21 cellular contexts compared by ENCODE assay signal in the genomic region with DNA sequence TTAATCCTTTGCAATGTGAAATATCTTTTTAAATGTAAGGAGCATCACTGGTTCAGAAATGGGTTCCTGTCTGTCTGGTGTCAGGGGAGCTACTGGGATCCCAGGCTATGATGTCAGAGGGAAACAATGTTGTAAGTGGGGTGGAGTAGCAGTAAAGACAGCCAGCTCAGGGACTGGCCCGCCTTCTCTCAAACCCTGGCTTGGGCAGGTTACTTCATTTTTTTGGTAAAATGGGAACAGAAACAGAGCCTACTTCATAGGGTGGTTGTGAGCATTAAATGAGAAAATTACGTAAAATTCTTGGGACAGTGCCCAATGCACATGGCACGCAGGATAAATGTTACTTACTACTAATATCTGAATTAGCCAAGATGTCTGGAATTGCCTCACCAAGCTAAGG. TPM values are rescaled to one million over a fixed set of nuclear protein-coding genes. Genes with fewer than 3 reads are reported as not detected.
DNase-seq lines count a peak whose midpoint lies in the region; ATAC-seq and TF ChIP-seq lines count a peak whose summit lies in the region.
"Had no signal": no experiment of that assay in that cellular context is flagged by ENCODE, and none has a peak within 500 bp of the region (broad histone marks: within the 10 kb centered on the region; RNA-seq: fewer than 3 reads in every experiment).

No MANE protein-coding gene starts in this region.

- H3K4me2 ChIP-seq in mammary epithelial cell (ENCODE audit: insufficient read depth, low read depth, low read length) = no peak overlapping the region

- CTCF ChIA-PET in MCF 10A (lab: Yijun Ruan, JAX) = interaction anchor here (0.7 to 7.0 kb wide), 21 partner anchors 8 to 224 kb away, joined by 3 to 52 read pairs (median 4); partner anchors contain the start of gene IL20
- CTCF ChIA-PET in mammary epithelial cell (lab: Charles Lee; ENCODE audit: low non-redundant PET) = interaction anchor here (0.6 to 0.8 kb wide), 3 partner anchors 74 to 596 kb away, joined by 3 to 4 read pairs (median 3); no protein-coding TSS in a partner anchor
- CTCF ChIA-PET in RWPE1 (lab: Yijun Ruan, JAX) = interaction anchor here (0.7 kb wide), 1 partner anchor 289 kb away, joined by 7 read pairs; no protein-coding TSS in a partner anchor

- intact Hi-C loops in MCF 10A (cut with micrococcal nuclease) (no loop called here), mammary epithelial cell (cut with micrococcal nuclease) (no loop called here), left cardiac atrium (cut with DNase I) (no loop called here), upper lobe of right lung (cut with DNase I) (no loop called here)

- in situ Hi-C loops in mammary epithelial cell (cut with MboI; ENCODE audit: low sequenced_read_pairs in 2 of 2) = no loop called here

- no peak overlapping the region for H2AFZ ChIP-seq in mammary epithelial cell (ENCODE audit: low read depth, low read length)

- no TSS peak for BruUV-seq in MCF 10A (replicated peaks; lab: Mats Ljungman, UMichigan)
- BruUV-seq in mammary epithelial cell (replicated peaks; lab: Mats Ljungman, UMichigan) = no TSS peak

- H3K27ac Mint-ChIP-seq in MCF 10A (ENCODE audit: low read depth, unreplicated experiment) (peak overlapping the region; percentile 21), osteocyte (ENCODE audit: unreplicated experiment) (no peak overlapping the region)
- H3K27ac Mint-ChIP-seq: activated CD4-positive, alpha-beta memory T cell treated with anti-CD3 and anti-CD28 coated beads for 36 hours; endodermal cell; naive thymus-derived CD8-positive, alpha-beta T cell had no signal

- peaks cover 31% of the 10 kb centered on the region for H3K4me1 Mint-ChIP-seq in MCF 10A (ENCODE audit: insufficient read depth, unreplicated experiment)
- peaks cover 1% of the 10 kb centered on the region for H3K4me1 Mint-ChIP-seq in osteocyte (ENCODE audit: unreplicated experiment)

- 75% methylated on average over 3 of the region's 3 CpGs for WGBS in mammary epithelial cell (ENCODE audit: low coverage, missing lambda C conversion rate)

- no peaks in the 10 kb centered on the region for H3K36me3 ChIP-seq in mammary epithelial cell (ENCODE audit: insufficient read depth, low read length)
- H3K36me3 ChIP-seq in upper lobe of right lung = no peaks in the 10 kb centered on the region

- no peak for TF ChIP-seq CTCF in MCF 10A (IDR thresholded peaks at IDR 0.05; ENCODE audit: unreplicated experiment)
- no peak for TF ChIP-seq CTCF in mammary epithelial cell (conservative IDR thresholded peaks at IDR 0.05 in 1 of 2, IDR thresholded peaks at IDR 0.05 in 1 of 2; ENCODE audit: extremely low read depth in 1 of 2, insufficient read depth in 1 of 2, low read depth in 1 of 2, low read length in 2 of 2)
- no peak for TF ChIP-seq CTCF in RWPE1 (conservative IDR thresholded peaks at IDR 0.05; ENCODE audit: low read depth)
- TF ChIP-seq CTCF in upper lobe of right lung (IDR thresholded peaks at IDR 0.05) = no peak
- no peak for TF ChIP-seq CTCF in osteocyte (IDR thresholded peaks at IDR 0.05)

- H4K20me1 ChIP-seq in mammary epithelial cell (ENCODE audit: insufficient read depth, low read length) = no peaks in the 10 kb centered on the region

- DNase-seq in MCF 10A (ENCODE audit: unreplicated experiment) (peak; percentile 63), mammary epithelial cell (no peak), RWPE1 (ENCODE audit: low spot score) (peak; percentile 70), left cardiac atrium (peak; percentile 35), upper lobe of right lung (no peak), osteocyte (ENCODE audit: extremely low spot score, unreplicated experiment) (no peak)
- DNase-seq in activated CD4-positive, alpha-beta T cell treated with anti-CD3 and anti-CD28 coated beads, Interleukin-2, amount 50 U/mL, for 1 hour = no peak
- DNase-seq: 8988T; activated CD4-positive, alpha-beta memory T cell treated with anti-CD3 and anti-CD28 coated beads for 36 hours; Caco-2; endodermal cell; glutamatergic neuron; naive thymus-derived CD8-positive, alpha-beta T cell; NCI-H146; NCI-H526; SHP77 treated with DMSO at 0.1 percent for 48 hours; stimulated activated naive CD4-positive, alpha-beta T cell had no signal

- no peak overlapping the region for H3K4me3 ChIP-seq in mammary epithelial cell (replicated peaks in 1 of 3; ENCODE audit: insufficient read depth in 1 of 3, low read depth in 2 of 3, low read length in 3 of 3)
- no peak overlapping the region for H3K4me3 ChIP-seq in upper lobe of right lung

- H3K4me3 Mint-ChIP-seq in MCF 10A (ENCODE audit: unreplicated experiment) = no peak overlapping the region
- H3K4me3 Mint-ChIP-seq in osteocyte (ENCODE audit: unreplicated experiment) = no peak overlapping the region
- H3K4me3 Mint-ChIP-seq: activated CD4-positive, alpha-beta memory T cell treated with anti-CD3 and anti-CD28 coated beads for 36 hours; endodermal cell; naive thymus-derived CD8-positive, alpha-beta T cell had no signal

- no peaks in the 10 kb centered on the region for H3K79me2 ChIP-seq in mammary epithelial cell (ENCODE audit: insufficient read depth, low read length)

- H3K27me3 Mint-ChIP-seq in MCF 10A (ENCODE audit: insufficient read depth, unreplicated experiment) = no peaks in the 10 kb centered on the region
- peaks cover 22% of the 10 kb centered on the region for H3K27me3 Mint-ChIP-seq in osteocyte (ENCODE audit: unreplicated experiment)

- H3K9ac ChIP-seq in mammary epithelial cell (ENCODE audit: insufficient read depth, low read length) = no peak overlapping the region

- no peaks in the 10 kb centered on the region for H3K9me3 Mint-ChIP-seq in MCF 10A (ENCODE audit: unreplicated experiment)
- no peaks in the 10 kb centered on the region for H3K9me3 Mint-ChIP-seq in osteocyte (ENCODE audit: unreplicated experiment)
- H3K9me3 Mint-ChIP-seq: activated CD4-positive, alpha-beta memory T cell treated with anti-CD3 and anti-CD28 coated beads for 36 hours; endodermal cell; naive thymus-derived CD8-positive, alpha-beta T cell had no signal

- H3K27me3 ChIP-seq in mammary epithelial cell (ENCODE audit: insufficient read depth, low read length) = no peaks in the 10 kb centered on the region
- H3K27me3 ChIP-seq in upper lobe of right lung = no peaks in the 10 kb centered on the region

- no peaks in the 10 kb centered on the region for H3K36me3 Mint-ChIP-seq in MCF 10A (ENCODE audit: insufficient read depth, unreplicated experiment)
- no peaks in the 10 kb centered on the region for H3K36me3 Mint-ChIP-seq in osteocyte (ENCODE audit: unreplicated experiment)
- H3K36me3 Mint-ChIP-seq: activated CD4-positive, alpha-beta memory T cell treated with anti-CD3 and anti-CD28 coated beads for 36 hours; naive thymus-derived CD8-positive, alpha-beta T cell had no signal

- peaks cover 5% of the 10 kb centered on the region for H3K4me1 ChIP-seq in mammary epithelial cell (ENCODE audit: insufficient read depth, low read length)
- peaks cover 6% of the 10 kb centered on the region for H3K4me1 ChIP-seq in upper lobe of right lung
- H3K4me1 ChIP-seq: Caco-2 had no signal

- peak in 1 of 2 donors; percentile 85 for ATAC-seq in left cardiac atrium
- ATAC-seq in upper lobe of right lung = peak; percentile 82
- ATAC-seq in GM21381 (IDR thresholded peaks at IDR 0.05; ENCODE audit: unreplicated experiment) = no peak
- ATAC-seq: naive thymus-derived CD8-positive, alpha-beta T cell had no signal

- H3K27ac ChIP-seq in mammary epithelial cell (ENCODE audit: insufficient read depth, low read depth, low read length) = no peak overlapping the region
- no peak overlapping the region for H3K27ac ChIP-seq in RWPE1
- H3K27ac ChIP-seq in upper lobe of right lung = no peak overlapping the region

- POLR2A ChIA-PET in MCF 10A (lab: Yijun Ruan, JAX) (interaction anchor here (0.8 to 5.0 kb wide), 16 partner anchors 9 to 200 kb away, joined by 3 to 36 read pairs (median 6); partner anchors contain the start of genes DYRK3 and IL20), RWPE1 (lab: Yijun Ruan, JAX; ENCODE audit: low non-redundant PET) (no interaction called here)

- H3K9me3 ChIP-seq in mammary epithelial cell (replicated peaks; ENCODE audit: insufficient read depth, low read length) (no peaks in the 10 kb centered on the region), upper lobe of right lung (no peaks in the 10 kb centered on the region)
- H3K9me3 ChIP-seq: Caco-2 had no signal

- dilution Hi-C loops in mammary epithelial cell (cut with HindIII; ENCODE audit: low sequenced_read_pairs) = no loop called here

RNA-seq across cellular contexts. Expression of gene IL20, which starts 30.7 kb away (rescaled TPM):
- total RNA-seq in MCF 10A (2022) = not detected in 2 replicates
- not detected for total RNA-seq in mammary epithelial cell
- 0.10 TPM for polyA plus RNA-seq in mammary epithelial cell
- polyA minus RNA-seq in mammary epithelial cell = not detected
- total RNA-seq in left cardiac atrium = not detected
- total RNA-seq in upper lobe of right lung = not detected
- not detected in 2 replicates for total RNA-seq in osteocyte
- total RNA-seq: activated CD4-positive, alpha-beta memory T cell treated with anti-CD3 and anti-CD28 coated beads for 36 hours; Caco-2; endodermal cell; H1; kidney epithelial cell; naive thymus-derived CD8-positive, alpha-beta T cell; renal cortical epithelial cell had no signal
- polyA plus RNA-seq: H1; naive thymus-derived CD8-positive, alpha-beta T cell had no signal

Comparison
In these comparisons a context has a peak if more than half of its experiments do, and no peak if none do; other contexts are left out.
1. DNase-seq: peak in MCF 10A (single experiment), RWPE1 (single experiment) and left cardiac atrium (single experiment); none in mammary epithelial cell (single experiment), upper lobe of right lung (single experiment), osteocyte (single experiment) and activated CD4-positive, alpha-beta T cell treated with anti-CD3 and anti-CD28 coated beads, Interleukin-2, amount 50 U/mL, for 1 hour (single experiment).